Comparison of ENCODE assay signal across 24 cellular contexts in the genomic region with DNA sequence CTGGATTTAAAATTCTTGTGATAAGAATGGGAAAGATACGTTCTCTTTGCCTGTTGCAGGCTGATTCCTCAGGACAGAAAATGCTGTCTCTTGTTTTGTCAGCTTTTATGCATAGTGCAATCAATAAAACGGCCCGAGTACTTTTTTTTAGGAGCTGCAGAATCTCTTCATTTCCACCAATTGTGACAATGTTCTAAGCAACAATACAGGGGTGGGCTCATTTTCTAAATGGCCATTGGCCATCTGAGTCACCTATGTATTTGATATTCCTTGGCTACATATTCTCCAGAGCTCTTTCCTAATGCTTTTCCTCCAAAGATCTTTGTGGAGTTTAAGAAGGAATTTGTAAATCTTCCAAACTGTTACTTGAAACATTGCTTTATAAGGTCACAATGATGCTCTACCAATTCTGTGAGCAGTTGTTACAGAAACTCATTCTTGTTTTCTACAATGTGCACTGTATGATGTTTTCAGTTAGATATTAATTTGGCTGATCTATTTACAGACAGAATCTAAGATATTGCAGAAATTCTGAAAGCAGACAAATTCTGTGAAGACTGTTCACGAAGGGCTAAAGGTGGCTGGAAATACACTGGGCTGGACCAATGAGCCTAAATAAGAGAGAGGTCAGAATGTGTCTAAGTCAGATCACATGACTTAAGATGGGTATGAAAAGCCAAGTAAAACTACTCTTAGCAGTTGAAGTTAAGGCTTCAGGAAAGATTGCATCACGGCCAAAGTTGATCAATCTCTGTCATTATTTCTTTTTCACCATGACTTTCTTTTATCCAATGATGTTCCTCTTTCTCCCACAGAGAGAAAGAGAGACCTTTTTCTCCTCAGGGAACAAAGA. TPM values are rescaled to one million over a fixed set of nuclear protein-coding genes. Genes with fewer than 3 reads are reported as not detected.
DNase-seq lines count a peak whose midpoint lies in the region; ATAC-seq, FAIRE-seq and TF ChIP-seq lines count a peak whose summit lies in the region.
"Had no signal": no experiment of that assay in that cellular context is flagged by ENCODE, and none has a peak within 500 bp of the region (broad histone marks: within the 10 kb centered on the region; RNA-seq: fewer than 3 reads in every experiment).

No MANE protein-coding gene starts in this region.

- no peak overlapping the region for H3K4me3 Mint-ChIP-seq in H9
- peak overlapping the region in 1 of 3 experiments; percentile 1 for H3K4me3 Mint-ChIP-seq in nephron
- no peak overlapping the region for H3K4me3 Mint-ChIP-seq in CD4-positive, alpha-beta T cell
- H3K4me3 Mint-ChIP-seq: activated naive CD8-positive, alpha-beta T cell treated with anti-CD3 and anti-CD28 coated beads, Interleukin-2, amount 50 U/mL, for 24 hours; activated T-helper 1 cell treated with anti-CD3 and anti-CD28 coated beads, Interleukin-12 subunit alpha, Interleukin-12 subunit beta, Interleukin-2, Interleukin-4 antibody, amounts not matched to agents 30 ng/mL and 10 ng/mL and 1 ng/mL, durations not matched to agents 14 hours and 24 hours and 36 hours; dendritic cell treated with granulocyte-macrophage colony-stimulating factor and Interleukin-4, amounts not matched to agents 40 ng/mL and 50 ng/mL, for 4 days; stimulated activated naive CD8-positive, alpha-beta T cell treated with anti-CD3 and anti-CD28 coated beads, Interleukin-15, amount 100 ng/mL, for 72 hours; type B pancreatic cell had no signal

- no peaks in the 10 kb centered on the region for H3K79me2 ChIP-seq in H9 (ENCODE audit: insufficient read depth, low read length)
- no peaks in the 10 kb centered on the region for H3K79me2 ChIP-seq in H1 (ENCODE audit: control insufficient read depth in 1 of 2, insufficient read depth in 2 of 2, low read length in 2 of 2)

- peaks cover 0 to 4% (median 2%) of the 10 kb centered on the region in 4 experiments; a peak in 3 of 8 replicates for H3K36me3 ChIP-seq in H1 (ENCODE audit: control insufficient read depth in 2 of 4, insufficient read depth in 4 of 4, low read length in 3 of 4)

- H3K27ac ChIP-seq in H9 (ENCODE audit: insufficient read length, low read depth, low read length) (no peak overlapping the region), H1 (ENCODE audit: low read depth, low read length) (no peak overlapping the region)
- no peak overlapping the region for H3K27ac ChIP-seq in CD4-positive, alpha-beta T cell (ENCODE audit: low read depth, low read length)
- H3K27ac ChIP-seq: epithelial cell of prostate, skin epidermis had no signal

- H4K8ac ChIP-seq in H9 (replicated peaks; ENCODE audit: insufficient read length, low read depth, low read length) (no peak overlapping the region), H1 (ENCODE audit: extremely low read depth, insufficient read depth, low read length) (no peak overlapping the region)

- H2BK15ac ChIP-seq in H9 (ENCODE audit: low read depth, low read length), result no peak overlapping the region
- no peak overlapping the region for H2BK15ac ChIP-seq in H1 (ENCODE audit: low read length)

- no CpG with 5 or more reads among the region's 5 CpGs for WGBS in H9 (ENCODE audit: extremely low coverage, insufficient read length, low lambda C conversion rate)
- 90% methylated on average over 5 of the region's 5 CpGs; no CpG with 5 or more reads in 1 of the 2 experiments for WGBS in H1 (ENCODE audit: extremely low coverage in 1 of 2, insufficient coverage in 1 of 2, insufficient read length in 1 of 2, insufficient replicate concordance in 2 of 2, low coverage in 1 of 2, low lambda C conversion rate in 2 of 2, missing lambda C conversion rate in 1 of 2), 2 experiments

- H2BK5ac ChIP-seq in H9 (ENCODE audit: insufficient read length, low read length) (no peak overlapping the region), H1 (ENCODE audit: low read depth, low read length) (no peak overlapping the region)

- H2BK20ac ChIP-seq in H9 (ENCODE audit: low read depth, low read length, poor library complexity, severe bottlenecking) (no peak overlapping the region), H1 (ENCODE audit: low read length) (no peak overlapping the region)

- H3K4me1 Mint-ChIP-seq in H9 (peaks cover 12 to 14% of the 10 kb centered on the region in 2 experiments), nephron (peaks cover 37% of the 10 kb centered on the region)
- H3K4me1 Mint-ChIP-seq in CD4-positive, alpha-beta T cell (ENCODE audit: low read depth), result peaks cover 32% of the 10 kb centered on the region

- intact Hi-C loops in CD4-positive, alpha-beta T cell (cut with DNase I, micrococcal nuclease), result no loop called here

- H2AFZ ChIP-seq in H9 (ENCODE audit: low read length) (no peak overlapping the region), H1 (ENCODE audit: low read length) (no peak overlapping the region)

- no peak overlapping the region for H2BK120ac ChIP-seq in H9 (ENCODE audit: low read depth, low read length, poor library complexity, severe bottlenecking)
- H2BK120ac ChIP-seq in H1 (replicated peaks; ENCODE audit: low read depth, low read length), result no peak overlapping the region

- H3K27me3 ChIP-seq in H9 (ENCODE audit: insufficient read depth, low read length) (no peaks in the 10 kb centered on the region; the same call in 1 of the 2 replicates), H1 (replicated peaks in 1 of 4; ENCODE audit: control insufficient read depth in 3 of 4, extremely low read depth in 1 of 4, insufficient read depth in 3 of 4, low read length in 3 of 4) (no peaks in the 10 kb centered on the region)
- no peaks in the 10 kb centered on the region for H3K27me3 ChIP-seq in CD4-positive, alpha-beta T cell (ENCODE audit: control insufficient read depth, insufficient read depth, low read length)

- H3K4me3 ChIP-seq in H1 (ENCODE audit: extremely low read depth in 1 of 4, insufficient read depth in 2 of 4, low read depth in 3 of 4, low read length in 4 of 4), result no peak overlapping the region
- H3K4me3 ChIP-seq: skin epidermis had no signal

- H3K23ac ChIP-seq in H9 (ENCODE audit: insufficient read length, low read depth, low read length) (no peak overlapping the region), H1 (ENCODE audit: insufficient read length) (no peak overlapping the region)

- H3K36me3 Mint-ChIP-seq in H9 (ENCODE audit: insufficient read depth in 1 of 3, low read depth in 3 of 3) (peaks cover 6 to 14% (median 7%) of the 10 kb centered on the region in 3 experiments; a peak in 5 of 7 replicates), nephron (ENCODE audit: low read depth) (peaks cover 26% of the 10 kb centered on the region)
- peaks cover 85% of the 10 kb centered on the region for H3K36me3 Mint-ChIP-seq in CD4-positive, alpha-beta T cell (ENCODE audit: low read depth)

- no peak for TF ChIP-seq CTCF in H9 (conservative IDR thresholded peaks at IDR 0.05)
- no peak for TF ChIP-seq CTCF in H1 (IDR thresholded peaks at IDR 0.05; ENCODE audit: control extremely low read depth in 1 of 3, insufficient read depth in 1 of 3, low read depth in 1 of 3, low read length in 3 of 3)
- no peak for TF ChIP-seq CTCF in nephron (IDR thresholded peaks at IDR 0.05; ENCODE audit: unreplicated experiment in 3 of 3)
- no peak for TF ChIP-seq CTCF in CD4-positive, alpha-beta T cell (IDR thresholded peaks at IDR 0.05)

- no peak for FAIRE-seq in H1 (lab: Jason Lieb, UNC)
- no peak for FAIRE-seq in urothelium cell line (lab: Jason Lieb, UNC)
- FAIRE-seq: bronchial epithelial cell, GM12892, GM19239, TTC549 had no signal

- no peak overlapping the region for H4K91ac ChIP-seq in H9 (ENCODE audit: insufficient read length, low read depth, low read length)
- no peak overlapping the region for H4K91ac ChIP-seq in H1 (replicated peaks; ENCODE audit: insufficient read length, low read length)

- no peak for TF ChIP-seq EP300 in H1 (IDR thresholded peaks at IDR 0.05; ENCODE audit: borderline replicate concordance in 1 of 2, low read depth in 2 of 2, low read length in 2 of 2)

- H3K79me1 ChIP-seq in H9 (ENCODE audit: insufficient read depth, low read depth, low read length, poor library complexity, severe bottlenecking), result no peaks in the 10 kb centered on the region
- H3K79me1 ChIP-seq in H1 (ENCODE audit: low read depth, low read length), result no peaks in the 10 kb centered on the region

- H3K4ac ChIP-seq in H9 (ENCODE audit: low read depth, low read length) (no peak overlapping the region), H1 (replicated peaks; ENCODE audit: insufficient read length, low read depth, low read length) (no peak overlapping the region)

- no peaks in the 10 kb centered on the region for H3K9me3 Mint-ChIP-seq in H9
- no peaks in the 10 kb centered on the region for H3K9me3 Mint-ChIP-seq in nephron
- H3K9me3 Mint-ChIP-seq in CD4-positive, alpha-beta T cell, result no peaks in the 10 kb centered on the region
- H3K9me3 Mint-ChIP-seq: activated naive CD8-positive, alpha-beta T cell treated with anti-CD3 and anti-CD28 coated beads, Interleukin-2, amount 50 U/mL, for 24 hours; activated T-helper 1 cell treated with anti-CD3 and anti-CD28 coated beads, Interleukin-12 subunit alpha, Interleukin-12 subunit beta, Interleukin-2, Interleukin-4 antibody, amounts not matched to agents 30 ng/mL and 10 ng/mL and 1 ng/mL, durations not matched to agents 14 hours and 24 hours and 36 hours; dendritic cell treated with granulocyte-macrophage colony-stimulating factor and Interleukin-4, amounts not matched to agents 40 ng/mL and 50 ng/mL, for 4 days; stimulated activated naive CD8-positive, alpha-beta T cell treated with anti-CD3 and anti-CD28 coated beads, Interleukin-15, amount 100 ng/mL, for 72 hours; type B pancreatic cell had no signal

- H3K4me2 ChIP-seq in H9 (ENCODE audit: insufficient read depth, insufficient read length, low read length) (no peak overlapping the region), H1 (ENCODE audit: insufficient read depth in 1 of 2, low read depth in 2 of 2, low read length in 2 of 2) (no peak overlapping the region)

- no peak for ATAC-seq in CD4-positive, alpha-beta T cell (ENCODE audit: poor library complexity)
- no peak for ATAC-seq in HG03159 (IDR thresholded peaks at IDR 0.05; ENCODE audit: unreplicated experiment)
- ATAC-seq: activated naive CD8-positive, alpha-beta T cell treated with anti-CD3 and anti-CD28 coated beads, Interleukin-2, amount 50 U/mL, for 24 hours; stimulated activated naive CD8-positive, alpha-beta T cell treated with anti-CD3 and anti-CD28 coated beads, Interleukin-15, amount 100 ng/mL, for 72 hours had no signal

- no peak for DNase-seq in H9
- DNase-seq in NOMO-1 treated with dmso at 0.1 percent for 144 hours (lab: John Stamatoyannopoulos, UW; ENCODE audit: unreplicated experiment), result peak; percentile 14
- DNase-seq in H1 (ENCODE audit: low read depth in 1 of 2, low spot score in 2 of 2), result no peak
- no peak for DNase-seq in CD4-positive, alpha-beta T cell
- DNase-seq in SIG-M5 treated with dmso at 0.1 percent for 504 hours (lab: John Stamatoyannopoulos, UW; ENCODE audit: unreplicated experiment), result no peak
- DNase-seq in urothelium cell line (ENCODE audit: low spot score), result no peak
- DNase-seq: activated CD4-positive, alpha-beta T cell treated with anti-CD3 and anti-CD28 coated beads for 1 hour; activated naive CD8-positive, alpha-beta T cell treated with anti-CD3 and anti-CD28 coated beads, Interleukin-2, amount 50 U/mL, for 24 hours; DND-41; NCI-H1436; NCI-H524 treated with DMSO at 0.1 percent for 48 hours; stimulated activated CD4-positive, alpha-beta T cell treated with anti-CD3 and anti-CD28 coated beads, Interleukin-2, amount 100 ng/mL, for 24 hours; stimulated activated naive CD8-positive, alpha-beta T cell treated with anti-CD3 and anti-CD28 coated beads, Interleukin-15, amount 100 ng/mL, for 72 hours had no signal

- H3K14ac ChIP-seq in H9 (ENCODE audit: insufficient read depth, low read length) (no peak overlapping the region), H1 (ENCODE audit: insufficient read length) (no peak overlapping the region)

- H3K27me3 Mint-ChIP-seq in H9 (ENCODE audit: low read depth) (no peaks in the 10 kb centered on the region), nephron (ENCODE audit: low read depth) (no peaks in the 10 kb centered on the region)
- H3K27me3 Mint-ChIP-seq in CD4-positive, alpha-beta T cell, result no peaks in the 10 kb centered on the region
- H3K27me3 Mint-ChIP-seq: activated naive CD8-positive, alpha-beta T cell treated with anti-CD3 and anti-CD28 coated beads, Interleukin-2, amount 50 U/mL, for 24 hours; dendritic cell treated with granulocyte-macrophage colony-stimulating factor and Interleukin-4, amounts not matched to agents 40 ng/mL and 50 ng/mL, for 4 days; stimulated activated naive CD8-positive, alpha-beta T cell treated with anti-CD3 and anti-CD28 coated beads, Interleukin-15, amount 100 ng/mL, for 72 hours; type B pancreatic cell had no signal

- no peak overlapping the region for H2AK5ac ChIP-seq in H9 (ENCODE audit: insufficient read length, low read length)
- H2AK5ac ChIP-seq in H1 (ENCODE audit: low read depth, low read length), result no peak overlapping the region

- H4K20me1 ChIP-seq in H9 (ENCODE audit: control insufficient read depth, insufficient read depth, insufficient read length) (peaks cover 4% of the 10 kb centered on the region), H1 (replicated peaks in 1 of 2; ENCODE audit: control insufficient read depth in 1 of 2, insufficient read depth in 2 of 2, low read length in 2 of 2) (no peaks in the 10 kb centered on the region)

- H2BK12ac ChIP-seq in H9 (ENCODE audit: insufficient read length, low read depth, low read length), result no peak overlapping the region
- H2BK12ac ChIP-seq in H1 (ENCODE audit: low read depth, low read length), result no peak overlapping the region

- no peak overlapping the region for H3K56ac ChIP-seq in H9 (ENCODE audit: insufficient read length, low read depth, low read length)
- no peak overlapping the region for H3K56ac ChIP-seq in H1 (replicated peaks; ENCODE audit: insufficient read length, low read depth, low read length)

- H3T11ph ChIP-seq in H9 (ENCODE audit: low read length), result no peak overlapping the region

- H3K18ac ChIP-seq in H9 (ENCODE audit: insufficient read length, low read depth, low read length), result no peak overlapping the region
- H3K18ac ChIP-seq in H1 (ENCODE audit: extremely low read depth, low read length), result no peak overlapping the region

- H3K9me3 ChIP-seq in H9 (ENCODE audit: control insufficient read depth, low read depth, low read length) (no peaks in the 10 kb centered on the region), H1 (ENCODE audit: insufficient read depth in 2 of 2, low read depth in 1 of 2, low read length in 1 of 2) (no peaks in the 10 kb centered on the region)
- H3K9me3 ChIP-seq in CD4-positive, alpha-beta T cell (ENCODE audit: control insufficient read depth, low read length), result no peaks in the 10 kb centered on the region

- H4K5ac ChIP-seq in H9 (ENCODE audit: insufficient read length, low read depth, low read length), result no peak overlapping the region
- no peak overlapping the region for H4K5ac ChIP-seq in H1 (ENCODE audit: insufficient read length, low read depth, low read length)

- H3K23me2 ChIP-seq in H9 (ENCODE audit: insufficient read length, low read depth, low read length, poor library complexity, severe bottlenecking) (no peaks in the 10 kb centered on the region), H1 (ENCODE audit: low read depth, low read length) (no peaks in the 10 kb centered on the region)

- H3K4me1 ChIP-seq in H9 (ENCODE audit: insufficient read depth, low read length) (no peaks in the 10 kb centered on the region), H1 (replicated peaks in 1 of 4; ENCODE audit: control insufficient read depth in 3 of 4, insufficient read depth in 4 of 4, low read length in 3 of 4) (peaks cover 0 to 1% (median 0%) of the 10 kb centered on the region in 4 experiments; a peak in 2 of 7 replicates)

- TF ChIP-seq POLR2A in H1 (IDR thresholded peaks at IDR 0.05; ENCODE audit: control extremely low read depth in 1 of 2, low read depth in 2 of 2, low read length in 2 of 2), result no peak

- no peak overlapping the region for H3K9ac ChIP-seq in H9 (ENCODE audit: extremely low read depth, insufficient read length, low read length)
- H3K9ac ChIP-seq in H1 (replicated peaks in 1 of 4; ENCODE audit: extremely low read depth in 1 of 4, low read depth in 3 of 4, low read length in 3 of 4), result no peak overlapping the region

- H3K27ac Mint-ChIP-seq in H9 (peak overlapping the region in 2 of 3 experiments; percentile 33 to 77; a peak in 2 of 7 replicates), nephron (peak overlapping the region in 2 of 3 experiments; percentile 71 to 93)
- no peak overlapping the region for H3K27ac Mint-ChIP-seq in CD4-positive, alpha-beta T cell
- H3K27ac Mint-ChIP-seq: activated naive CD8-positive, alpha-beta T cell treated with anti-CD3 and anti-CD28 coated beads, Interleukin-2, amount 50 U/mL, for 24 hours; activated T-helper 1 cell treated with anti-CD3 and anti-CD28 coated beads, Interleukin-12 subunit alpha, Interleukin-12 subunit beta, Interleukin-2, Interleukin-4 antibody, amounts not matched to agents 30 ng/mL and 10 ng/mL and 1 ng/mL, durations not matched to agents 14 hours and 24 hours and 36 hours; dendritic cell treated with granulocyte-macrophage colony-stimulating factor and Interleukin-4, amounts not matched to agents 40 ng/mL and 50 ng/mL, for 4 days; type B pancreatic cell had no signal

- no peak for TF ChIP-seq RAD21 in H1 (IDR thresholded peaks at IDR 0.05 in 1 of 2, conservative IDR thresholded peaks at IDR 0.05 in 1 of 2; ENCODE audit: low read depth in 2 of 2, low read length in 2 of 2)

- POLR2A ChIA-PET in H1 (lab: Charles Lee; ENCODE audit: partially characterized antibody), result interaction anchor here (0.9 kb wide), 1 partner anchor 110 kb away, joined by 3 read pairs; no protein-coding TSS in a partner anchor
- POLR2A ChIA-PET in CD4-positive, alpha-beta T cell (lab: Charles Lee), result interaction anchor here (1.5 kb wide), 1 partner anchor 10 kb away, joined by 5 read pairs; no protein-coding TSS in a partner anchor

- CTCF ChIA-PET in H1 (lab: Charles Lee; ENCODE audit: partially characterized antibody), result interaction anchor here (0.9 to 6.0 kb wide), 4 partner anchors 10 to 19 kb away, joined by 3 to 57 read pairs (median 3); no protein-coding TSS in a partner anchor
- CTCF ChIA-PET in CD4-positive, alpha-beta T cell (lab: Charles Lee), result no interaction called here

RNA-seq across cellular contexts. Expression of gene TAPT1, which starts 33.4 kb away (rescaled TPM):
- total RNA-seq in H9 (2021), result 9.9 and 11.1 TPM in 2 replicates
- total RNA-seq in H1 (2021; fragmentation: NEBNext Ultra II Directional; extraction: Animal tissue kit (Norgen Biotek cat#: 25700)), result 13.0 and 15.3 TPM in 2 replicates
- 2.7 and 4.2 TPM in 2 replicates for polyA plus RNA-seq in H1 (2011; rRNA removed)
- polyA plus RNA-seq in H1 (2011; cell fraction: cytosol; rRNA removed), result 3.6 TPM
- polyA plus RNA-seq in H1 (2011; cell fraction: nucleus; rRNA removed), result 5.0 TPM
- 5.1 to 6.2 TPM (median 5.8 TPM) in 4 replicates for polyA plus RNA-seq in H1 (2012, experiment 1 of 2)
- polyA plus RNA-seq in H1 (2012, experiment 2 of 2), result 0.60 TPM
- polyA plus RNA-seq in H1 (2013, experiment 1 of 2), result 5.8 TPM
- 5.8 TPM for polyA plus RNA-seq in H1 (2013, experiment 2 of 2)
- polyA minus RNA-seq in H1 (2011; rRNA and poly(A)+ RNA removed), result 13.8 and 14.7 TPM in 2 replicates
- polyA minus RNA-seq in H1 (2011; cell fraction: cytosol; rRNA and poly(A)+ RNA removed), result 10.8 TPM
- polyA minus RNA-seq in H1 (2011; cell fraction: nucleus; rRNA and poly(A)+ RNA removed), result 35.9 TPM
- total RNA-seq in CD4-positive, alpha-beta T cell, result 10 to 100 TPM; 70.6 to 77.1 TPM
